In the genomic region with DNA sequence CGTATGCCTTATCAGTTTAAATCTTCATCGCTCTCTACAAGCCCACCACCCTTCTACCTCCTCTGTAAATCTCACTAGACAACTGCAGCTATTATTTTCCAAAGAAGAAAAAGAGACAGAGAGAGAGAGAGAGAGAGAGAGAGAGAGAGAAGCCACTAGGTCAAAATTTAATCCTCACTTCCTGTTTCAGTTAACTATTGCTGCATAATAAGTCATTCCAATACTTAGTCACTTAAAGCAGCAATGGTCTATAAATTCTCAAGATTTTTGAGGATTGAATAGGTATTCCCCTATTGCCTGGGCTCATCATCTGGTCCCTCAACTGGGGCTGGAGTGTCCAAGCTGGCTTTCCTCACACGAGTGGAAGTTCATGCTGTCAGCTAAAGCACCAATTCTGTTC, we compare ENCODE assay signal across 9 cellular contexts.
A peak's percentile ranks its signal among the peaks of the same experiment; 100 is the strongest.
DNase-seq lines count a peak whose midpoint lies in the region; ATAC-seq and TF ChIP-seq lines count a peak whose summit lies in the region.
"Had no signal": no experiment of that assay in that cellular context is flagged by ENCODE, and none has a peak within 500 bp of the region (broad histone marks: within the 10 kb centered on the region; RNA-seq: fewer than 3 reads in every experiment).

No MANE protein-coding gene starts in this region.

- in situ Hi-C loops in transverse colon (cut with MboI; ENCODE audit: low pct_ligation_motif_present in 1 of 4, low pct_unique_long_range_greater_than_20kb in 1 of 4, low sequenced_read_pairs in 3 of 4), result no loop called here

- no peaks in the 10 kb centered on the region for H3K36me3 Mint-ChIP-seq in activated CD8-positive, alpha-beta T cell treated with anti-CD3 and anti-CD28 coated beads for 36 hours (ENCODE audit: low read depth)
- H3K36me3 Mint-ChIP-seq: memory B cell had no signal

- no peak overlapping the region for H3K4me3 ChIP-seq in transverse colon

- no peaks in the 10 kb centered on the region for H3K9me3 Mint-ChIP-seq in activated CD8-positive, alpha-beta T cell treated with anti-CD3 and anti-CD28 coated beads for 36 hours
- H3K9me3 Mint-ChIP-seq: memory B cell had no signal

- no peaks in the 10 kb centered on the region for H3K27me3 ChIP-seq in transverse colon

- no peak overlapping the region for H3K27ac Mint-ChIP-seq in activated CD8-positive, alpha-beta T cell treated with anti-CD3 and anti-CD28 coated beads for 36 hours
- H3K27ac Mint-ChIP-seq: memory B cell had no signal

- CTCF ChIA-PET in activated CD8-positive, alpha-beta T cell treated with anti-CD3 and anti-CD28 coated beads for 36 hours (lab: Charles Lee), result interaction anchor here (0.6 to 1.1 kb wide), 4 partner anchors 9 to 55 kb away, joined by 3 read pairs; no protein-coding TSS in a partner anchor

- H3K9me3 ChIP-seq in transverse colon, result no peaks in the 10 kb centered on the region

- no peaks in the 10 kb centered on the region for H3K27me3 Mint-ChIP-seq in activated CD8-positive, alpha-beta T cell treated with anti-CD3 and anti-CD28 coated beads for 36 hours

- peaks cover 4% of the 10 kb centered on the region for H3K4me1 Mint-ChIP-seq in activated CD8-positive, alpha-beta T cell treated with anti-CD3 and anti-CD28 coated beads for 36 hours (ENCODE audit: low read depth)
- H3K4me1 Mint-ChIP-seq: memory B cell had no signal

- ATAC-seq in GM19397 (IDR thresholded peaks at IDR 0.05; ENCODE audit: unreplicated experiment) (peak; percentile 74), HG02973 (IDR thresholded peaks at IDR 0.05; ENCODE audit: unreplicated experiment) (peak; percentile 89)
- no peak for ATAC-seq in activated CD8-positive, alpha-beta T cell treated with anti-CD3 and anti-CD28 coated beads for 36 hours

- peak overlapping the region in 3 of 4 donors; percentile 9 to 20 (median 20) for H3K27ac ChIP-seq in transverse colon

- no peak for TF ChIP-seq EP300 in transverse colon (IDR thresholded peaks at IDR 0.05; ENCODE audit: low read depth)

- TF ChIP-seq CTCF in transverse colon (IDR thresholded peaks at IDR 0.05), result no peak
- no peak for TF ChIP-seq CTCF in activated CD8-positive, alpha-beta T cell treated with anti-CD3 and anti-CD28 coated beads for 36 hours (IDR thresholded peaks at IDR 0.05)

- no peak overlapping the region for H3K4me3 Mint-ChIP-seq in activated CD8-positive, alpha-beta T cell treated with anti-CD3 and anti-CD28 coated beads for 36 hours
- H3K4me3 Mint-ChIP-seq: memory B cell had no signal

- intact Hi-C loops in transverse colon (cut with DNase I; ENCODE audit: low total_unique reads), result no loop called here
- intact Hi-C loops in activated CD8-positive, alpha-beta T cell treated with anti-CD3 and anti-CD28 coated beads for 36 hours (cut with micrococcal nuclease), result no loop called here

- peak; percentile 80 for DNase-seq in NOMO-1 treated with DMSO at 0.1 percent for 48 hours (lab: John Stamatoyannopoulos, UW; ENCODE audit: unreplicated experiment)
- no peak for DNase-seq in transverse colon
- no peak for DNase-seq in ecto neural progenitor cell (ENCODE audit: low spot score)
- no peak for DNase-seq in SK-N-DZ (ENCODE audit: low spot score)
- no peak for DNase-seq in activated CD8-positive, alpha-beta T cell treated with anti-CD3 and anti-CD28 coated beads for 36 hours
- DNase-seq: SW 1271 had no signal

- POLR2A ChIA-PET in activated CD8-positive, alpha-beta T cell treated with anti-CD3 and anti-CD28 coated beads for 36 hours (lab: Charles Lee), result no interaction called here

- H3K4me1 ChIP-seq in transverse colon, result peaks cover 0 to 21% (median 3%) of the 10 kb centered on the region in 4 donors

- no peak for TF ChIP-seq POLR2A in transverse colon (IDR thresholded peaks at IDR 0.05)

- WGBS in transverse colon (ENCODE audit: low coverage in 1 of 2), 2 donors, result 81 to 85% methylated on average over 3 of the region's 3 CpGs

- H3K36me3 ChIP-seq in transverse colon, result no peaks in the 10 kb centered on the region
